1 cellular context compared by ENCODE assay signal in genomic region chr22:29470159-29470855, GRCh38.
TF ChIP-seq lines count a peak whose summit lies in the region.

No MANE protein-coding gene starts in this region.

TF ChIP-seq in HepG2, 621 proteins besides CTCF, POLR2A, EP300 and RAD21 (continued from another document and continues in another):
- no peak for TF ChIP-seq FOXA1 (IDR thresholded peaks at IDR 0.05)
- no peak for TF ChIP-seq FOXA1 (CRISPR knock-in tag; IDR thresholded peaks at IDR 0.05)
- no peak for TF ChIP-seq HOXD1 (CRISPR knock-in tag; IDR thresholded peaks at IDR 0.05)
- no peak for TF ChIP-seq CENPT (CRISPR knock-in tag; IDR thresholded peaks at IDR 0.05; ENCODE audit: low read depth)
- TF ChIP-seq KDM3A (CRISPR knock-in tag; IDR thresholded peaks at IDR 0.05; ENCODE audit: low read depth), result no peak
- no peak for TF ChIP-seq KDM6A (CRISPR knock-in tag; IDR thresholded peaks at IDR 0.05; ENCODE audit: low read depth)
- TF ChIP-seq MBD4 (IDR thresholded peaks at IDR 0.05; ENCODE audit: borderline replicate concordance, low read length), result no peak
- no peak for TF ChIP-seq ZNF780A (CRISPR knock-in tag; IDR thresholded peaks at IDR 0.05)
- no peak for TF ChIP-seq POLR2AphosphoS5 (IDR thresholded peaks at IDR 0.05; ENCODE audit: low read depth, low read length)
- TF ChIP-seq ZNF607 (CRISPR knock-in tag; IDR thresholded peaks at IDR 0.05; ENCODE audit: borderline replicate concordance), result 0 out of 2 replicates have a peak, but pooled peaks have one; percentile 10
- TF ChIP-seq ZBTB7B (CRISPR knock-in tag; IDR thresholded peaks at IDR 0.05), result no peak
- TF ChIP-seq RBAK (CRISPR knock-in tag; IDR thresholded peaks at IDR 0.05), result no peak
- TF ChIP-seq ARNT2 (CRISPR knock-in tag; IDR thresholded peaks at IDR 0.05; ENCODE audit: low read depth), result no peak
- no peak for TF ChIP-seq ZNF275 (CRISPR knock-in tag; IDR thresholded peaks at IDR 0.05; ENCODE audit: borderline replicate concordance)
- TF ChIP-seq ZGPAT (CRISPR knock-in tag; IDR thresholded peaks at IDR 0.05), result 0 out of 2 replicates have a peak, but pooled peaks have one; percentile 19
- no peak for TF ChIP-seq ZFP37 (CRISPR knock-in tag; IDR thresholded peaks at IDR 0.05; ENCODE audit: borderline replicate concordance)
- TF ChIP-seq CREM (IDR thresholded peaks at IDR 0.05), result peak; percentile 78
- TF ChIP-seq CREM (CRISPR knock-in tag; IDR thresholded peaks at IDR 0.05), result no peak
- no peak for TF ChIP-seq CBX2 (IDR thresholded peaks at IDR 0.05; ENCODE audit: low read depth, low read length)
- no peak for TF ChIP-seq CBX2 (CRISPR knock-in tag; IDR thresholded peaks at IDR 0.05; ENCODE audit: low read depth)
- no peak for TF ChIP-seq JUNB (CRISPR knock-in tag; IDR thresholded peaks at IDR 0.05; ENCODE audit: borderline replicate concordance)
- TF ChIP-seq MED8 (CRISPR knock-in tag; IDR thresholded peaks at IDR 0.05; ENCODE audit: insufficient replicate concordance), result no peak
- no peak for TF ChIP-seq ATM (IDR thresholded peaks at IDR 0.05; ENCODE audit: borderline replicate concordance)
- TF ChIP-seq YEATS4 (CRISPR knock-in tag; IDR thresholded peaks at IDR 0.05; ENCODE audit: borderline replicate concordance), result no peak
- TF ChIP-seq ZNF687 (CRISPR knock-in tag; IDR thresholded peaks at IDR 0.05), result peak; percentile 60
- TF ChIP-seq ZNF558 (CRISPR knock-in tag; IDR thresholded peaks at IDR 0.05; ENCODE audit: borderline replicate concordance), result no peak
- TF ChIP-seq ZNF782 (CRISPR knock-in tag; IDR thresholded peaks at IDR 0.05; ENCODE audit: borderline replicate concordance), result no peak
- 0 out of 2 replicates have a peak, but pooled peaks have one; percentile 17 for TF ChIP-seq GATAD2A (CRISPR knock-in tag; IDR thresholded peaks at IDR 0.05)
- TF ChIP-seq ZIK1 (CRISPR knock-in tag; IDR thresholded peaks at IDR 0.05; ENCODE audit: borderline replicate concordance, low read depth), result no peak
- TF ChIP-seq ZBTB21 (CRISPR knock-in tag; IDR thresholded peaks at IDR 0.05), result no peak
- TF ChIP-seq THAP9 (CRISPR knock-in tag; IDR thresholded peaks at IDR 0.05; ENCODE audit: borderline replicate concordance), result peak; percentile 43; the same call in 1 of the 2 replicates
- no peak for TF ChIP-seq ZNF124 (CRISPR knock-in tag; IDR thresholded peaks at IDR 0.05)
- TF ChIP-seq REST (IDR thresholded peaks at IDR 0.05; ENCODE audit: borderline replicate concordance in 1 of 2, low read depth in 1 of 2, low read length in 2 of 2), result no peak
- no peak for TF ChIP-seq REL (CRISPR knock-in tag; conservative IDR thresholded peaks at IDR 0.05)
- TF ChIP-seq YY1 (IDR thresholded peaks at IDR 0.05; ENCODE audit: insufficient read depth, insufficient replicate concordance, low read depth, low read length), result peak; percentile 8
- peak; percentile 33; the same call in 1 of the 2 replicates for TF ChIP-seq TFDP1 (CRISPR knock-in tag; IDR thresholded peaks at IDR 0.05; ENCODE audit: borderline replicate concordance)
- no peak for TF ChIP-seq TGIF2 (CRISPR knock-in tag; IDR thresholded peaks at IDR 0.05)
- peak; percentile 53 for TF ChIP-seq RBM39 (IDR thresholded peaks at IDR 0.05; ENCODE audit: low read depth, low read length, poor library complexity, severe bottlenecking)
- no peak for TF ChIP-seq ONECUT2 (CRISPR knock-in tag; IDR thresholded peaks at IDR 0.05)
- TF ChIP-seq HOXA3 (CRISPR knock-in tag; IDR thresholded peaks at IDR 0.05), result peak; percentile 55; the same call in 1 of the 2 replicates
- TF ChIP-seq CC2D1A (CRISPR knock-in tag; IDR thresholded peaks at IDR 0.05), result no peak
- TF ChIP-seq ZNF792 (CRISPR knock-in tag; IDR thresholded peaks at IDR 0.05), result no peak
- TF ChIP-seq PHF8 (CRISPR knock-in tag; IDR thresholded peaks at IDR 0.05), result no peak
- no peak for TF ChIP-seq U2AF2 (IDR thresholded peaks at IDR 0.05; ENCODE audit: low read depth, low read length)
- no peak for TF ChIP-seq BATF2 (CRISPR knock-in tag; IDR thresholded peaks at IDR 0.05)
- TF ChIP-seq KDM2A (CRISPR knock-in tag; IDR thresholded peaks at IDR 0.05; ENCODE audit: borderline replicate concordance, low read depth), result peak; percentile 75; the same call in 1 of the 2 replicates
- TF ChIP-seq PITX1 (CRISPR knock-in tag; IDR thresholded peaks at IDR 0.05), result 0 out of 2 replicates have a peak, but pooled peaks have one; percentile 15
- TF ChIP-seq HNRNPLL (IDR thresholded peaks at IDR 0.05; ENCODE audit: low read depth, low read length, poor library complexity, severe bottlenecking), result peak; percentile 38
- TF ChIP-seq ZNF749 (CRISPR knock-in tag; IDR thresholded peaks at IDR 0.05; ENCODE audit: borderline replicate concordance), result no peak
- TF ChIP-seq ZNF503 (CRISPR knock-in tag; IDR thresholded peaks at IDR 0.05), result no peak
- TF ChIP-seq SIN3B (IDR thresholded peaks at IDR 0.05; ENCODE audit: low read length), result no peak
- TF ChIP-seq FOXA3 (CRISPR knock-in tag; IDR thresholded peaks at IDR 0.05), result no peak
